25 cellular contexts compared by ENCODE assay signal in the genomic region with DNA sequence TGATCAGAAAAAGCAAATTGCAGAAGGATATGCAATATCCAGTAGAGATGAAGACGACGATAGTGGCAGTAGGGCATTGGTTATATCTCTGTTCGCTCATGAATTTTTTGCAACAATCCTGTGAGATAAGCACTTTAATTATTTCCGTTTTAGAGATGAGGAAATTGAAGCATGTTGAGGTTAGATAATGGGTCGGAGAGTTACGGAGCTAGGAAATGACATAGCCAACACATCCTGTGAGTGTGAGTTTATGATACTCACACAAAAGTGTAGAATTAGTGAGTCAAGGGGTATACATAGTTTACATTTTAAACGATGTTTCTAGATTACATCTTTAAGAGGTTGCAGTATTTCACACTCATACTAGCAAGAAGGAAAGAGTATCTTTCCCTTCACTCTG.
DNase-seq lines count a peak whose midpoint lies in the region; ATAC-seq and TF ChIP-seq lines count a peak whose summit lies in the region.
"Had no signal": no experiment of that assay in that cellular context is flagged by ENCODE, and none has a peak within 500 bp of the region (broad histone marks: within the 10 kb centered on the region; RNA-seq: fewer than 3 reads in every experiment).

No MANE protein-coding gene starts in this region.

- intact Hi-C loops in naive thymus-derived CD4-positive, alpha-beta T cell (cut with micrococcal nuclease), result no loop called here

- peaks cover 29% of the 10 kb centered on the region for H3K27me3 Mint-ChIP-seq in central memory CD8-positive, alpha-beta T cell
- peaks cover 0 to 4% (median 3%) of the 10 kb centered on the region in 5 donors for H3K27me3 Mint-ChIP-seq in naive thymus-derived CD4-positive, alpha-beta T cell
- no peaks in the 10 kb centered on the region for H3K27me3 Mint-ChIP-seq in osteocyte (ENCODE audit: unreplicated experiment)
- H3K27me3 Mint-ChIP-seq: activated B cell treated with CpG ODN at 0.5 μM for 24 hours; activated CD4-positive, alpha-beta memory T cell treated with anti-CD3 and anti-CD28 coated beads for 36 hours; activated T-cell treated with anti-CD3 and anti-CD28 coated beads, Interleukin-2, amount 50 U/mL, for 24 hours had no signal

- no peaks in the 10 kb centered on the region for H3K36me3 ChIP-seq in naive thymus-derived CD4-positive, alpha-beta T cell (ENCODE audit: control insufficient read depth in 2 of 3, insufficient read depth in 3 of 3, low read length in 3 of 3)
- no peaks in the 10 kb centered on the region for H3K36me3 ChIP-seq in upper lobe of left lung
- H3K36me3 ChIP-seq: breast epithelium, esophagus squamous epithelium, gastroesophageal sphincter had no signal

- no peaks in the 10 kb centered on the region for H3K4me1 ChIP-seq in naive thymus-derived CD4-positive, alpha-beta T cell (ENCODE audit: control insufficient read depth in 2 of 2, insufficient read depth in 2 of 2, low read length in 2 of 2)
- no peaks in the 10 kb centered on the region for H3K4me1 ChIP-seq in upper lobe of left lung
- H3K4me1 ChIP-seq: breast epithelium, esophagus squamous epithelium, gastroesophageal sphincter had no signal

- 30 to 34% methylated on average over 7 of the region's 7 CpGs for WGBS in upper lobe of left lung, 2 donors

- POLR2A ChIA-PET in naive thymus-derived CD4-positive, alpha-beta T cell (lab: Charles Lee), result interaction anchor here (0.5 kb wide), 1 partner anchor 23 kb away, joined by 3 read pairs; no protein-coding TSS in a partner anchor

- TF ChIP-seq CTCF in osteocyte (IDR thresholded peaks at IDR 0.05) (no peak), upper lobe of left lung (IDR thresholded peaks at IDR 0.05) (no peak)

- CTCF ChIA-PET in naive thymus-derived CD4-positive, alpha-beta T cell (lab: Charles Lee), result no interaction called here

- H3K27me3 ChIP-seq in naive thymus-derived CD4-positive, alpha-beta T cell (ENCODE audit: control insufficient read depth in 2 of 2, insufficient read depth in 2 of 2, low read length in 2 of 2), result no peaks in the 10 kb centered on the region
- no peaks in the 10 kb centered on the region for H3K27me3 ChIP-seq in upper lobe of left lung
- H3K27me3 ChIP-seq: breast epithelium, gastroesophageal sphincter had no signal

- H3K27ac Mint-ChIP-seq in central memory CD8-positive, alpha-beta T cell (ENCODE audit: low read depth), result no peak overlapping the region
- no peak overlapping the region for H3K27ac Mint-ChIP-seq in naive thymus-derived CD4-positive, alpha-beta T cell
- no peak overlapping the region for H3K27ac Mint-ChIP-seq in osteocyte (ENCODE audit: unreplicated experiment)
- H3K27ac Mint-ChIP-seq: activated B cell treated with CpG ODN at 0.5 μM for 24 hours; activated CD4-positive, alpha-beta memory T cell treated with anti-CD3 and anti-CD28 coated beads for 36 hours; activated T-cell treated with anti-CD3 and anti-CD28 coated beads, Interleukin-2, amount 50 U/mL, for 24 hours had no signal

- H3K9me3 ChIP-seq in naive thymus-derived CD4-positive, alpha-beta T cell (ENCODE audit: control insufficient read depth in 2 of 3, low read length in 3 of 3), result no peaks in the 10 kb centered on the region
- H3K9me3 ChIP-seq in upper lobe of left lung, result no peaks in the 10 kb centered on the region
- H3K9me3 ChIP-seq: breast epithelium, esophagus squamous epithelium, gastroesophageal sphincter, mucosa of descending colon had no signal

- H3K4me1 Mint-ChIP-seq in central memory CD8-positive, alpha-beta T cell, result peaks cover 16% of the 10 kb centered on the region
- H3K4me1 Mint-ChIP-seq in naive thymus-derived CD4-positive, alpha-beta T cell, result peaks cover 5 to 17% (median 10%) of the 10 kb centered on the region in 7 donors
- H3K4me1 Mint-ChIP-seq in osteocyte (ENCODE audit: unreplicated experiment), result no peaks in the 10 kb centered on the region

- H3K9me3 Mint-ChIP-seq in central memory CD8-positive, alpha-beta T cell, result no peaks in the 10 kb centered on the region
- peaks cover 0 to 1% (median 0%) of the 10 kb centered on the region in 11 donors for H3K9me3 Mint-ChIP-seq in naive thymus-derived CD4-positive, alpha-beta T cell
- H3K9me3 Mint-ChIP-seq in osteocyte (ENCODE audit: unreplicated experiment), result peaks cover 4% of the 10 kb centered on the region
- H3K9me3 Mint-ChIP-seq: activated B cell treated with CpG ODN at 0.5 μM for 24 hours; activated CD4-positive, alpha-beta memory T cell treated with anti-CD3 and anti-CD28 coated beads for 36 hours; activated T-cell treated with anti-CD3 and anti-CD28 coated beads, Interleukin-2, amount 50 U/mL, for 24 hours had no signal

- H3K27ac ChIP-seq in naive thymus-derived CD4-positive, alpha-beta T cell (ENCODE audit: low read depth, low read length), result no peak overlapping the region
- no peak overlapping the region for H3K27ac ChIP-seq in upper lobe of left lung
- H3K27ac ChIP-seq: breast epithelium, esophagus squamous epithelium, gastroesophageal sphincter had no signal

- ATAC-seq in central memory CD8-positive, alpha-beta T cell (replicated peaks; ENCODE audit: extremely low read depth, poor library complexity, severe bottlenecking), result peak; percentile 24
- peak; percentile 62 for ATAC-seq in naive thymus-derived CD4-positive, alpha-beta T cell
- ATAC-seq in upper lobe of left lung (ENCODE audit: low FRiP score in 2 of 2), result no peak
- ATAC-seq: gastroesophageal sphincter, HCT116, mucosa of descending colon, sciatic nerve had no signal

- no peak for TF ChIP-seq POLR2A in upper lobe of left lung (IDR thresholded peaks at IDR 0.05)

- no peaks in the 10 kb centered on the region for H3K36me3 Mint-ChIP-seq in central memory CD8-positive, alpha-beta T cell (ENCODE audit: insufficient read depth)
- no peaks in the 10 kb centered on the region for H3K36me3 Mint-ChIP-seq in naive thymus-derived CD4-positive, alpha-beta T cell
- H3K36me3 Mint-ChIP-seq in osteocyte (ENCODE audit: unreplicated experiment), result no peaks in the 10 kb centered on the region
- H3K36me3 Mint-ChIP-seq: activated CD4-positive, alpha-beta memory T cell treated with anti-CD3 and anti-CD28 coated beads for 36 hours had no signal

- DNase-seq in HT1080 (ENCODE audit: low read depth) (peak; percentile 9), NCI-H460 (ENCODE audit: extremely low read depth, low read depth) (peak; percentile 33), osteocyte (ENCODE audit: extremely low spot score, unreplicated experiment) (no peak), upper lobe of left lung (no peak), AG08395 (ENCODE audit: low spot score) (no peak)
- no peak for DNase-seq in central memory CD8-positive, alpha-beta T cell (ENCODE audit: low spot score in 2 of 2)
- no peak for DNase-seq in naive thymus-derived CD4-positive, alpha-beta T cell
- DNase-seq: activated B cell treated with CpG ODN at 0.5 μM for 24 hours; activated CD4-positive, alpha-beta memory T cell treated with anti-CD3 and anti-CD28 coated beads for 36 hours; activated naive CD4-positive, alpha-beta T cell; activated T-cell treated with anti-CD3 and anti-CD28 coated beads, Interleukin-2, amount 50 U/mL, for 24 hours; amniotic stem cell; DMS53; esophagus squamous epithelium; GDM1; mucosa of descending colon; MV-4-11; NCI-H526; posterior cingulate gyrus; stimulated activated CD8-positive, alpha-beta memory T cell treated with anti-CD3 and anti-CD28 coated beads, Interleukin-4, amount 100 ng/mL, for 48 hours had no signal

- H3K4me3 Mint-ChIP-seq in central memory CD8-positive, alpha-beta T cell, result no peak overlapping the region
- peak overlapping the region in 4 of 10 donors; percentile 0 to 30 (median 2) for H3K4me3 Mint-ChIP-seq in naive thymus-derived CD4-positive, alpha-beta T cell
- H3K4me3 Mint-ChIP-seq in osteocyte (ENCODE audit: unreplicated experiment), result no peak overlapping the region
- H3K4me3 Mint-ChIP-seq: activated B cell treated with CpG ODN at 0.5 μM for 24 hours; activated CD4-positive, alpha-beta memory T cell treated with anti-CD3 and anti-CD28 coated beads for 36 hours; activated T-cell treated with anti-CD3 and anti-CD28 coated beads, Interleukin-2, amount 50 U/mL, for 24 hours; neural crest cell had no signal

- TF ChIP-seq EP300 in upper lobe of left lung (IDR thresholded peaks at IDR 0.05), result no peak

- no peak overlapping the region for H3K4me3 ChIP-seq in naive thymus-derived CD4-positive, alpha-beta T cell (ENCODE audit: low read length)
- H3K4me3 ChIP-seq in upper lobe of left lung, result no peak overlapping the region
- H3K4me3 ChIP-seq: breast epithelium, esophagus squamous epithelium, gastroesophageal sphincter, mucosa of descending colon had no signal

Comparison
In these comparisons a context has a peak if more than half of its experiments do, and no peak if none do; other contexts are left out.
1. DNase-seq: peak in HT1080 (single experiment) and NCI-H460 (single experiment); none in central memory CD8-positive, alpha-beta T cell (0 of 2), naive thymus-derived CD4-positive, alpha-beta T cell (0 of 9), osteocyte (single experiment), upper lobe of left lung (0 of 2) and AG08395 (single experiment).
2. ATAC-seq: peak in central memory CD8-positive, alpha-beta T cell (single experiment) and naive thymus-derived CD4-positive, alpha-beta T cell (single experiment); none in upper lobe of left lung (0 of 2).